In genomic region chr4:105305019-105305836, GRCh38 we compare ENCODE assay signal across 13 cellular contexts.
DNase-seq lines count a peak whose midpoint lies in the region; ATAC-seq lines count a peak whose summit lies in the region.
"Had no signal": no experiment of that assay in that cellular context is flagged by ENCODE, and none has a peak within 500 bp of the region (broad histone marks: within the 10 kb centered on the region; RNA-seq: fewer than 3 reads in every experiment).

No MANE protein-coding gene starts in this region.

- peaks cover 10% of the 10 kb centered on the region for H3K36me3 Mint-ChIP-seq in activated naive CD8-positive, alpha-beta T cell

- peaks cover 3% of the 10 kb centered on the region; the same call in 1 of the 2 replicates for H3K4me1 ChIP-seq in Karpas-422 (ENCODE audit: low read length)
- H3K4me1 ChIP-seq: breast epithelium had no signal

- no peaks in the 10 kb centered on the region; the same call in 1 of the 2 replicates for H3K9me3 ChIP-seq in Karpas-422 (ENCODE audit: low read length)
- H3K9me3 ChIP-seq: ovary had no signal

- peaks cover 22% of the 10 kb centered on the region for H3K4me1 Mint-ChIP-seq in activated naive CD8-positive, alpha-beta T cell (ENCODE audit: low read depth)

- H3K79me2 ChIP-seq in Karpas-422 (ENCODE audit: low read length) = no peaks in the 10 kb centered on the region

- H3K27ac Mint-ChIP-seq in activated naive CD8-positive, alpha-beta T cell = peak overlapping the region; percentile 95

- H3K9me2 ChIP-seq in Karpas-422 (replicated peaks; ENCODE audit: insufficient read depth, low read length) = no peaks in the 10 kb centered on the region

- ATAC-seq in GM21529 (IDR thresholded peaks at IDR 0.05; ENCODE audit: unreplicated experiment) = peak; percentile 37
- peak; percentile 48 for ATAC-seq in HG03280 (IDR thresholded peaks at IDR 0.05; ENCODE audit: unreplicated experiment)

- H2AFZ ChIP-seq in Karpas-422 (ENCODE audit: low read length) = no peak overlapping the region

- no peaks in the 10 kb centered on the region for H3K27me3 Mint-ChIP-seq in activated naive CD8-positive, alpha-beta T cell

- no peak overlapping the region for H3K4me3 Mint-ChIP-seq in activated naive CD8-positive, alpha-beta T cell

- H3K4me3 ChIP-seq in Karpas-422 (ENCODE audit: low read length) = no peak overlapping the region
- H3K4me3 ChIP-seq: breast epithelium, ovary had no signal

- H4K20me1 ChIP-seq in Karpas-422 (ENCODE audit: insufficient read depth, low read depth, low read length) = no peaks in the 10 kb centered on the region

- peaks cover 14% of the 10 kb centered on the region for H3K9me3 Mint-ChIP-seq in activated naive CD8-positive, alpha-beta T cell (ENCODE audit: low read depth)

- no peaks in the 10 kb centered on the region for H3K27me3 ChIP-seq in Karpas-422 (ENCODE audit: low read length)
- H3K27me3 ChIP-seq: breast epithelium, ovary had no signal

- H3K4me2 ChIP-seq in Karpas-422 (ENCODE audit: low read depth, low read length, poor library complexity, severe bottlenecking) = no peak overlapping the region

- no peaks in the 10 kb centered on the region for H3K36me3 ChIP-seq in Karpas-422 (ENCODE audit: insufficient read depth, low read length)
- H3K36me3 ChIP-seq: breast epithelium, ovary had no signal

- H3K9ac ChIP-seq in Karpas-422 (ENCODE audit: low read length) = no peak overlapping the region

- no peak overlapping the region for H3K27ac ChIP-seq in Karpas-422 (ENCODE audit: low read length)
- H3K27ac ChIP-seq: breast epithelium, ovary had no signal

- DNase-seq in SIG-M5 treated with dmso at 0.1 percent for 504 hours (lab: John Stamatoyannopoulos, UW; ENCODE audit: unreplicated experiment) (peak; percentile 40), SIG-M5 (lab: John Stamatoyannopoulos, UW) (no peak), D341Med (ENCODE audit: low spot score) (no peak), Karpas-422 (no peak), NCI-H1417 (lab: John Stamatoyannopoulos, UW) (no peak)
- DNase-seq: 8988T, left cardiac atrium, NCI-H1048, ovary had no signal
